ENCODE assay signal across 28 cellular contexts in genomic region chr4:182994171-182994570, GRCh38.
"Had no signal": no experiment of that assay in that cellular context is flagged by ENCODE, and none has a peak within 500 bp of the region (broad histone marks: within the 10 kb centered on the region; RNA-seq: fewer than 3 reads in every experiment).

No MANE protein-coding gene starts in this region.

- H3K4me3 ChIP-seq: colonic mucosa, coronary artery, dorsolateral prefrontal cortex, esophagus muscularis mucosa, esophagus squamous epithelium, gastrocnemius medialis, gastroesophageal sphincter, heart left ventricle, heart right ventricle had no signal

- DNase-seq: colonic mucosa; cortex of kidney; dermis blood vessel endothelial cell; dorsolateral prefrontal cortex; effector CD4-positive, alpha-beta T cell; effector CD8-positive, alpha-beta T cell; effector memory CD4-positive, alpha-beta T cell; effector memory CD8-positive, alpha-beta T cell; endodermal cell; erythroblast; esophagus squamous epithelium; foreskin fibroblast; foreskin keratinocyte; foreskin melanocyte; gastrocnemius medialis; glutamatergic neuron; head of caudate nucleus; heart left ventricle; heart right ventricle had no signal

- H3K4me1 ChIP-seq: colonic mucosa, esophagus muscularis mucosa, esophagus squamous epithelium, foreskin keratinocyte, gastrocnemius medialis, gastroesophageal sphincter, heart left ventricle, heart right ventricle had no signal

- H3K27ac ChIP-seq: colonic mucosa, coronary artery, dorsolateral prefrontal cortex, epithelial cell of prostate, esophagus muscularis mucosa, esophagus squamous epithelium, foreskin keratinocyte, gastrocnemius medialis, gastroesophageal sphincter, heart left ventricle, heart right ventricle had no signal

- H3K27me3 ChIP-seq: colonic mucosa, dorsolateral prefrontal cortex, esophagus muscularis mucosa, esophagus squamous epithelium, foreskin keratinocyte, gastrocnemius medialis, gastroesophageal sphincter, heart left ventricle, heart right ventricle had no signal

- FAIRE-seq: colon, endometrium, endothelial cell of umbilical vein, frontal cortex had no signal

- ATAC-seq: effector memory CD8-positive, alpha-beta T cell; esophagus mucosa; foreskin keratinocyte; gastrocnemius medialis; gastroesophageal sphincter; heart left ventricle; heart right ventricle had no signal

- H3K36me3 ChIP-seq: colonic mucosa, esophagus muscularis mucosa, esophagus squamous epithelium, gastrocnemius medialis, gastroesophageal sphincter, heart left ventricle, heart right ventricle had no signal

- H3K9me3 ChIP-seq: colonic mucosa, gastrocnemius medialis had no signal
